Comparison of ENCODE assay signal across 8 cellular contexts in the genomic region with DNA sequence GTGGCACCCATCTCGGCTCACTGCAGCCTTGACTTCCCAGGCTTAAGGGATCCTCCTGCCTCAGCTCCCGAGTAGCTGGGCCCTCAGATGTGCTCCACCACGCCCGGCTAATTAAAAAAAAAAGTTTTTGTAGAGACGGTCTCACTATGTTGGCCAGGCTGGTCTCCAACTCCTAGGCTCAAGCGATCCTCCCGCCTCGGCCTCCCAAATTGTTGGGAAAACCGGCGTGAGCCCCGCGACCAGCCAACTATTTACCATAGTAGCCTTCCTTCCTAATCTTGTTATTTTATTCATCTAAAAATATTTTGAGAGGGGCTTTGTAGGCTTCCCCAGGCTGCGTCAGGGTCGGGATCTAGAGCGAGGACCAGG. TPM values are rescaled to one million over a fixed set of nuclear protein-coding genes. Genes with fewer than 3 reads are reported as not detected.
A peak's percentile ranks its signal among the peaks of the same experiment; 100 is the strongest.
DNase-seq lines count a peak whose midpoint lies in the region; ATAC-seq lines count a peak whose summit lies in the region.

No MANE protein-coding gene starts in this region.

- H3K36me3 ChIP-seq in ACC112 (ENCODE audit: insufficient read depth, low read length), result no peaks in the 10 kb centered on the region
- H3K36me3 ChIP-seq in muscle layer of colon (ENCODE audit: insufficient read depth, low read length), result no peaks in the 10 kb centered on the region

- no peaks in the 10 kb centered on the region for H3K9me3 Mint-ChIP-seq in IgD-negative memory B cell

- DNase-seq in caudate nucleus (lab: John Stamatoyannopoulos, UW) (no peak), MV-4-11 (lab: John Stamatoyannopoulos, UW) (no peak)

- no peak for ATAC-seq in GM19452 (IDR thresholded peaks at IDR 0.05; ENCODE audit: unreplicated experiment)
- no peak for ATAC-seq in HG02840 (IDR thresholded peaks at IDR 0.05; ENCODE audit: low FRiP score, unreplicated experiment)
- no peak for ATAC-seq in GM21717 (IDR thresholded peaks at IDR 0.05; ENCODE audit: unreplicated experiment)

- peaks cover 5 to 10% (median 6%) of the 10 kb centered on the region in 3 donors for H3K4me1 Mint-ChIP-seq in IgD-negative memory B cell

- H3K9me3 ChIP-seq in muscle layer of colon (ENCODE audit: low read length), result no peaks in the 10 kb centered on the region

- H3K4me1 ChIP-seq in ACC112 (ENCODE audit: control insufficient read depth, insufficient read depth, low read length, unreplicated experiment) (no peaks in the 10 kb centered on the region), muscle layer of colon (ENCODE audit: insufficient read depth, low read length) (peaks cover 6% of the 10 kb centered on the region)

- peak overlapping the region; percentile 74 to 86 (median 78) for H3K4me3 Mint-ChIP-seq in IgD-negative memory B cell

- no peak overlapping the region for H2AFZ ChIP-seq in ACC112 (ENCODE audit: low read length, unreplicated experiment)

- H3K79me2 ChIP-seq in ACC112 (ENCODE audit: control insufficient read depth, insufficient read depth, low read length, unreplicated experiment), result no peaks in the 10 kb centered on the region

- no peaks in the 10 kb centered on the region for H3K36me3 Mint-ChIP-seq in IgD-negative memory B cell

- no peak overlapping the region for H3K27ac ChIP-seq in ACC112 (ENCODE audit: low read depth, low read length)
- peak overlapping the region; percentile 86 for H3K27ac ChIP-seq in caudate nucleus (ENCODE audit: low read depth, low read length)
- H3K27ac ChIP-seq in muscle layer of colon (ENCODE audit: low read depth, low read length), result peak overlapping the region; percentile 91

- peaks cover 2% of the 10 kb centered on the region for H3K27me3 Mint-ChIP-seq in IgD-negative memory B cell

- H3K4me3 ChIP-seq in ACC112 (ENCODE audit: low read depth, low read length), result peak overlapping the region; percentile 95
- peak overlapping the region; percentile 68 to 79 for H3K4me3 ChIP-seq in muscle layer of colon (ENCODE audit: low read depth in 1 of 2, low read length in 2 of 2)

- peak overlapping the region; percentile 53 for H3K9ac ChIP-seq in muscle layer of colon (ENCODE audit: low read length)

- no peaks in the 10 kb centered on the region for H3K27me3 ChIP-seq in ACC112 (ENCODE audit: insufficient read depth, low read length)
- H3K27me3 ChIP-seq in muscle layer of colon (ENCODE audit: control insufficient read depth in 1 of 2, insufficient read depth in 2 of 2, low read length in 2 of 2), result no peaks in the 10 kb centered on the region

- peak overlapping the region; percentile 35 to 89 (median 54) for H3K27ac Mint-ChIP-seq in IgD-negative memory B cell

RNA-seq across cellular contexts. Expression of gene YY1, which starts 25.4 kb away (rescaled TPM):
- 17.7 TPM for polyA plus RNA-seq in IgD-negative memory B cell

RNA-seq across cellular contexts. Expression of gene DEGS2, which starts 54.1 kb away (rescaled TPM):
- polyA plus RNA-seq in IgD-negative memory B cell, result 6.5 TPM
